ENCODE assay signal across 1 cellular context in genomic region chr2:80312282-80312839, GRCh38.
TF ChIP-seq lines count a peak whose summit lies in the region.

No MANE protein-coding gene starts in this region.

TF ChIP-seq in K562, 482 proteins besides CTCF, POLR2A, EP300 and RAD21 (continued from another document and continues in another):
- TF ChIP-seq ATF7 (IDR thresholded peaks at IDR 0.05) (peak; percentile 70), ZNF644 (tag; IDR thresholded peaks at IDR 0.05; ENCODE audit: low read depth) (peak; percentile 78; the same call in 1 of the 2 replicates), HNRNPUL1 (IDR thresholded peaks at IDR 0.05; ENCODE audit: low read length) (no peak), ZNF318 (IDR thresholded peaks at IDR 0.05; ENCODE audit: borderline replicate concordance in 1 of 2, low read depth in 1 of 2) (peak in 1 of 2 experiments; percentile 85; a peak in 2 of 4 replicates), BHLHE40 (IDR thresholded peaks at IDR 0.05; ENCODE audit: low read length) (peak; percentile 58; the same call in 1 of the 2 replicates), SRF (CRISPR knock-in tag; IDR thresholded peaks at IDR 0.05) (no peak), SNAPC5 (CRISPR knock-in tag; IDR thresholded peaks at IDR 0.05) (no peak), ADNP (tag; IDR thresholded peaks at IDR 0.05) (0 out of 2 replicates have a peak, but pooled peaks have one; percentile 49), CTBP1 (IDR thresholded peaks at IDR 0.05; ENCODE audit: borderline replicate concordance) (peak; percentile 83; the same call in 1 of the 2 replicates), HDGF (IDR thresholded peaks at IDR 0.05) (no peak), MAZ (CRISPR knock-in tag; conservative IDR thresholded peaks at IDR 0.05 in 1 of 2, IDR thresholded peaks at IDR 0.05 in 1 of 2) (0 out of 4 replicates have a peak, but pooled peaks of 1 of the 2 experiments have one; percentile 22), ESRRA (IDR thresholded peaks at IDR 0.05; ENCODE audit: borderline replicate concordance, low read depth) (peak; percentile 47), AFF1 (IDR thresholded peaks at IDR 0.05; ENCODE audit: low read depth in 1 of 2, partially characterized antibody in 2 of 2) (peak in 1 of 2 experiments; percentile 79), SIN3B (IDR thresholded peaks at IDR 0.05; ENCODE audit: low read depth) (no peak), CBFA2T2 (conservative IDR thresholded peaks at IDR 0.05) (peak; percentile 76), CC2D1A (IDR thresholded peaks at IDR 0.05) (peak; percentile 46; the same call in 1 of the 2 replicates), ZNF124 (CRISPR knock-in tag; IDR thresholded peaks at IDR 0.05) (no peak), HES1 (IDR thresholded peaks at IDR 0.05; ENCODE audit: low read depth) (no peak), ZSCAN32 (CRISPR knock-in tag; IDR thresholded peaks at IDR 0.05) (no peak), TCF3 (CRISPR knock-in tag; IDR thresholded peaks at IDR 0.05) (peak; percentile 73), SMARCA4 (IDR thresholded peaks at IDR 0.05) (peak; percentile 83), NFE2 (IDR thresholded peaks at IDR 0.05; ENCODE audit: low read depth) (peak; percentile 71), MITF (IDR thresholded peaks at IDR 0.05) (peak; percentile 90), FOXK2 (conservative IDR thresholded peaks at IDR 0.05 in 1 of 2, IDR thresholded peaks at IDR 0.05 in 1 of 2; ENCODE audit: low read depth in 2 of 2) (peak; percentile 61 to 66; a peak in 3 of 4 replicates), DMBX1 (CRISPR knock-in tag; IDR thresholded peaks at IDR 0.05; ENCODE audit: borderline replicate concordance) (no peak), C11orf30 (IDR thresholded peaks at IDR 0.05; ENCODE audit: low read depth) (peak; percentile 36; the same call in 1 of the 2 replicates), HINFP (tag; conservative IDR thresholded peaks at IDR 0.05; ENCODE audit: low read depth) (no peak), GTF3C2 (IDR thresholded peaks at IDR 0.05; ENCODE audit: borderline replicate concordance, extremely low read depth, insufficient read length) (no peak), JUNB (CRISPR knock-in tag; conservative IDR thresholded peaks at IDR 0.05) (peak; percentile 34; the same call in 1 of the 2 replicates), MAFG (tag; conservative IDR thresholded peaks at IDR 0.05) (0 out of 2 replicates have a peak, but pooled peaks have one; percentile 40), NFRKB (IDR thresholded peaks at IDR 0.05; ENCODE audit: low read depth) (peak; percentile 50; the same call in 1 of the 2 replicates), GABPB2 (CRISPR knock-in tag; conservative IDR thresholded peaks at IDR 0.05) (no peak), CGGBP1 (CRISPR knock-in tag; IDR thresholded peaks at IDR 0.05) (no peak), DPF2 (IDR thresholded peaks at IDR 0.05) (peak; percentile 86), MLLT1 (IDR thresholded peaks at IDR 0.05) (0 out of 4 replicates have a peak, but pooled peaks of 1 of the 2 experiments have one; percentile 23), ZNF395 (CRISPR knock-in tag; IDR thresholded peaks at IDR 0.05) (0 out of 2 replicates have a peak, but pooled peaks have one; percentile 31)
